ENCODE assay signal across 23 cellular contexts in genomic region chr12:90460681-90461080, GRCh38.
DNase-seq lines count a peak whose midpoint lies in the region; ATAC-seq, FAIRE-seq and TF ChIP-seq lines count a peak whose summit lies in the region.
"Had no signal": no experiment of that assay in that cellular context is flagged by ENCODE, and none has a peak within 500 bp of the region (broad histone marks: within the 10 kb centered on the region; RNA-seq: fewer than 3 reads in every experiment).

No MANE protein-coding gene starts in this region.

- BruUV-seq in MCF 10A (replicated peaks; lab: Mats Ljungman, UMichigan) = no TSS peak
- BruUV-seq in mammary epithelial cell (replicated peaks; lab: Mats Ljungman, UMichigan) = no TSS peak

- H3K9me3 ChIP-seq in mammary epithelial cell (replicated peaks; ENCODE audit: insufficient read depth, low read length) (no peaks in the 10 kb centered on the region), pancreas (no peaks in the 10 kb centered on the region)
- H3K9me3 ChIP-seq: SJSA1 had no signal

- no peak overlapping the region for H3K9ac ChIP-seq in mammary epithelial cell (ENCODE audit: insufficient read depth, low read length)

- no peak overlapping the region for H3K4me3 Mint-ChIP-seq in MCF 10A (ENCODE audit: unreplicated experiment)
- H3K4me3 Mint-ChIP-seq in activated T-helper 17 cell treated with anti-CD3 and anti-CD28 coated beads, Interleukin-2, amount 50 U/mL, for 72 hours = no peak overlapping the region
- H3K4me3 Mint-ChIP-seq: B cell, CD14-positive monocyte had no signal

- no peak for ATAC-seq in pancreas
- ATAC-seq in activated T-helper 17 cell treated with anti-CD3 and anti-CD28 coated beads, Interleukin-2, amount 50 U/mL, for 72 hours (replicated peaks) = no peak
- ATAC-seq: Right ventricle myocardium inferior had no signal

- no peaks in the 10 kb centered on the region for H3K36me3 Mint-ChIP-seq in MCF 10A (ENCODE audit: insufficient read depth, unreplicated experiment)
- no peaks in the 10 kb centered on the region for H3K36me3 Mint-ChIP-seq in activated T-helper 17 cell treated with anti-CD3 and anti-CD28 coated beads, Interleukin-2, amount 50 U/mL, for 72 hours (ENCODE audit: low read depth)
- H3K36me3 Mint-ChIP-seq: CD14-positive monocyte had no signal

- peaks cover 10% of the 10 kb centered on the region for H3K9me3 Mint-ChIP-seq in MCF 10A (ENCODE audit: unreplicated experiment)
- peaks cover 6% of the 10 kb centered on the region for H3K9me3 Mint-ChIP-seq in activated T-helper 17 cell treated with anti-CD3 and anti-CD28 coated beads, Interleukin-2, amount 50 U/mL, for 72 hours

- no peak overlapping the region for H3K27ac Mint-ChIP-seq in MCF 10A (ENCODE audit: low read depth, unreplicated experiment)
- H3K27ac Mint-ChIP-seq in activated T-helper 17 cell treated with anti-CD3 and anti-CD28 coated beads, Interleukin-2, amount 50 U/mL, for 72 hours = no peak overlapping the region
- H3K27ac Mint-ChIP-seq: B cell, CD14-positive monocyte had no signal

- no peaks in the 10 kb centered on the region for H3K4me1 Mint-ChIP-seq in MCF 10A (ENCODE audit: insufficient read depth, unreplicated experiment)
- H3K4me1 Mint-ChIP-seq in activated T-helper 17 cell treated with anti-CD3 and anti-CD28 coated beads, Interleukin-2, amount 50 U/mL, for 72 hours = no peaks in the 10 kb centered on the region
- H3K4me1 Mint-ChIP-seq: B cell, CD14-positive monocyte had no signal

- H3K4me1 ChIP-seq in mammary epithelial cell (ENCODE audit: insufficient read depth, low read length) (no peaks in the 10 kb centered on the region), pancreas (no peaks in the 10 kb centered on the region)
- H3K4me1 ChIP-seq: SJSA1 had no signal

- H4K20me1 ChIP-seq in mammary epithelial cell (ENCODE audit: insufficient read depth, low read length) = no peaks in the 10 kb centered on the region

- H2AFZ ChIP-seq in mammary epithelial cell (ENCODE audit: low read depth, low read length) = no peak overlapping the region

- 0% methylated on average over 1 of the region's 1 CpG for WGBS in mammary epithelial cell (ENCODE audit: low coverage, missing lambda C conversion rate)
- WGBS in pancreas, 2 donors = 53 to 72% methylated on average over 1 of the region's 1 CpG

- intact Hi-C loops in MCF 10A (cut with micrococcal nuclease) (no loop called here), mammary epithelial cell (cut with micrococcal nuclease) (no loop called here), pancreas (cut with DNase I) (no loop called here)

- POLR2A ChIA-PET in MCF 10A (lab: Yijun Ruan, JAX) = no interaction called here

- H3K79me2 ChIP-seq in mammary epithelial cell (ENCODE audit: insufficient read depth, low read length) = no peaks in the 10 kb centered on the region

- no peaks in the 10 kb centered on the region for H3K27me3 Mint-ChIP-seq in MCF 10A (ENCODE audit: insufficient read depth, unreplicated experiment)
- H3K27me3 Mint-ChIP-seq in activated T-helper 17 cell treated with anti-CD3 and anti-CD28 coated beads, Interleukin-2, amount 50 U/mL, for 72 hours = peaks cover 7% of the 10 kb centered on the region
- H3K27me3 Mint-ChIP-seq: B cell had no signal

- CTCF ChIA-PET in MCF 10A (lab: Yijun Ruan, JAX) (interaction anchor here (0.5 to 0.7 kb wide), 2 partner anchors 274 to 376 kb away, joined by 4 read pairs; no protein-coding TSS in a partner anchor), mammary epithelial cell (lab: Charles Lee; ENCODE audit: low non-redundant PET) (no interaction called here)

- H3K27me3 ChIP-seq in mammary epithelial cell (ENCODE audit: insufficient read depth, low read length) (no peaks in the 10 kb centered on the region), pancreas (no peaks in the 10 kb centered on the region)
- H3K27me3 ChIP-seq: SJSA1 had no signal

- in situ Hi-C loops in mammary epithelial cell (cut with MboI; ENCODE audit: low sequenced_read_pairs in 2 of 2) = no loop called here

- dilution Hi-C loops in mammary epithelial cell (cut with HindIII; ENCODE audit: low sequenced_read_pairs) = no loop called here

- no peak for TF ChIP-seq CTCF in MCF 10A (IDR thresholded peaks at IDR 0.05; ENCODE audit: unreplicated experiment)
- TF ChIP-seq CTCF in mammary epithelial cell (conservative IDR thresholded peaks at IDR 0.05 in 1 of 2, IDR thresholded peaks at IDR 0.05 in 1 of 2; ENCODE audit: extremely low read depth in 1 of 2, insufficient read depth in 1 of 2, low read depth in 1 of 2, low read length in 2 of 2) = no peak
- TF ChIP-seq CTCF in fibroblast of the aortic adventitia (IDR thresholded peaks at IDR 0.05; ENCODE audit: insufficient read depth, low read length) = no peak
- no peak for TF ChIP-seq CTCF in pancreas (IDR thresholded peaks at IDR 0.05)

- FAIRE-seq in pancreas (lab: Jason Lieb, UNC) = no peak
- FAIRE-seq: G401.6, GM19239 had no signal

- H3K27ac ChIP-seq in mammary epithelial cell (ENCODE audit: insufficient read depth, low read depth, low read length) (no peak overlapping the region), epithelial cell of prostate (no peak overlapping the region), caudate nucleus (ENCODE audit: low read depth, low read length) (no peak overlapping the region), pancreas (no peak overlapping the region)
- H3K27ac ChIP-seq: 22Rv1, SJSA1 had no signal

- H3K4me3 ChIP-seq in mammary epithelial cell (replicated peaks in 1 of 3; ENCODE audit: insufficient read depth in 1 of 3, low read depth in 2 of 3, low read length in 3 of 3) = no peak overlapping the region
- H3K4me3 ChIP-seq in fibroblast of the aortic adventitia (ENCODE audit: low read depth, low read length) = no peak overlapping the region
- H3K4me3 ChIP-seq in pancreas = no peak overlapping the region
- H3K4me3 ChIP-seq: SJSA1 had no signal

- H3K36me3 ChIP-seq in mammary epithelial cell (ENCODE audit: insufficient read depth, low read length) (no peaks in the 10 kb centered on the region), pancreas (no peaks in the 10 kb centered on the region)
- H3K36me3 ChIP-seq: SJSA1 had no signal

- peak; percentile 1 for DNase-seq in MCF 10A (ENCODE audit: unreplicated experiment)
- DNase-seq in mammary epithelial cell = no peak
- peak; percentile 1 for DNase-seq in epithelial cell of prostate (ENCODE audit: low read depth, low spot score)
- DNase-seq in fibroblast of the aortic adventitia (ENCODE audit: low read depth) = peak; percentile 60
- DNase-seq in caudate nucleus (lab: John Stamatoyannopoulos, UW) = no peak
- no peak for DNase-seq in pancreas
- no peak for DNase-seq in activated CD4-positive, alpha-beta T cell treated with anti-CD3 and anti-CD28 coated beads for 1 hour
- DNase-seq: Kasumi-1, MM.1S, NCI-H1092, NCI-H1436, NCI-H187 treated with DMSO at 0.1 percent for 48 hours, NCI-H2107, NCI-H446 treated with DMSO at 0.1 percent for 48 hours, NCI-H526 treated with DMSO at 0.1 percent for 48 hours had no signal

- no peak overlapping the region for H3K4me2 ChIP-seq in mammary epithelial cell (ENCODE audit: insufficient read depth, low read depth, low read length)

Comparison
In these comparisons a context has a peak if more than half of its experiments do, and no peak if none do; other contexts are left out.
1. DNase-seq: peak in MCF 10A (single experiment), epithelial cell of prostate (single experiment) and fibroblast of the aortic adventitia (single experiment); none in mammary epithelial cell (single experiment), caudate nucleus (0 of 61), pancreas (0 of 6) and activated CD4-positive, alpha-beta T cell treated with anti-CD3 and anti-CD28 coated beads for 1 hour (single experiment).